ENCODE assay signal across 1 cellular context in the genomic region with DNA sequence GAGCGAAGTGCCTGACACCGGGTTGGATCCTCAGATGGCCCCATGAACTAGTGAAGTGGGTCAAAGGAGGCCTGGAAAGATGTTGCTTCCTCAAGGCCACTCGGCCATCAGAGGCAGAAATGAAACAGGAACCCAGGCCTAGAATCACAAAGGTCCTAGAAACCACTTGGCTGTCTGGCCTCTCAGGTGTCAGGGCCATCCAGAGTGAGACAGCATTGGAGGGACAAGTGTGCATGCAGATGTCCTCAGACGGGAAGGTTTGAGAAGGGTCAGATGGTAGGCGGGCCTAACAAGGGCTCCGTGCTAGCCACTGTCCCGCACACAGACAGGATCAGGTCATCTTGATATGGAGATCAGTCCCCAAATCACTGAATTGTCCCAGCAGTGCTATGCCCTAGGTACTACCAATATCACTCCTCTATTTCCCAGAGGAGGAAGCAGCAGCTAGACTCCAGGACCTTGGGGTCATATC.
TF ChIP-seq lines count a peak whose summit lies in the region.

No MANE protein-coding gene starts in this region.

TF ChIP-seq in H1, 55 proteins besides CTCF, POLR2A, EP300 and RAD21:
- TF ChIP-seq ATF2 (IDR thresholded peaks at IDR 0.05; ENCODE audit: low read length) (no peak), TAF1 (IDR thresholded peaks at IDR 0.05; ENCODE audit: low read depth, low read length) (no peak), SP1 (IDR thresholded peaks at IDR 0.05; ENCODE audit: low read depth, low read length) (no peak), RXRA (IDR thresholded peaks at IDR 0.05; ENCODE audit: insufficient read depth, low read depth, low read length) (no peak), CBX5 (IDR thresholded peaks at IDR 0.05; ENCODE audit: low read depth, low read length) (no peak), BRCA1 (IDR thresholded peaks at IDR 0.05; ENCODE audit: low read depth, low read length) (no peak), SP2 (IDR thresholded peaks at IDR 0.05; ENCODE audit: low read length) (no peak), HDAC6 (IDR thresholded peaks at IDR 0.05; ENCODE audit: low read depth, low read length) (no peak), E2F6 (IDR thresholded peaks at IDR 0.05) (no peak), TCF12 (IDR thresholded peaks at IDR 0.05; ENCODE audit: low read depth, low read length) (no peak), GABPA (IDR thresholded peaks at IDR 0.05; ENCODE audit: borderline replicate concordance, insufficient read depth, low read length) (no peak), RNF2 (IDR thresholded peaks at IDR 0.05; ENCODE audit: borderline replicate concordance, low read depth, low read length, missing control alignments, poor library complexity, severe bottlenecking) (no peak), BCL11A (IDR thresholded peaks at IDR 0.05; ENCODE audit: low read depth in 2 of 2, low read length in 2 of 2) (no peak), FOSL1 (IDR thresholded peaks at IDR 0.05; ENCODE audit: insufficient read depth, low read depth, low read length) (no peak), NRF1 (IDR thresholded peaks at IDR 0.05; ENCODE audit: low read depth, low read length) (no peak), SIN3A (conservative IDR thresholded peaks at IDR 0.05 in 1 of 2, IDR thresholded peaks at IDR 0.05 in 1 of 2; ENCODE audit: low read depth in 1 of 2, low read length in 2 of 2) (no peak), CHD1 (IDR thresholded peaks at IDR 0.05; ENCODE audit: low read depth, low read length) (no peak), SIX5 (IDR thresholded peaks at IDR 0.05; ENCODE audit: low read depth, low read length) (no peak), JUN (IDR thresholded peaks at IDR 0.05; ENCODE audit: low read depth, low read length) (no peak)
- TF ChIP-seq, protein P1, sequence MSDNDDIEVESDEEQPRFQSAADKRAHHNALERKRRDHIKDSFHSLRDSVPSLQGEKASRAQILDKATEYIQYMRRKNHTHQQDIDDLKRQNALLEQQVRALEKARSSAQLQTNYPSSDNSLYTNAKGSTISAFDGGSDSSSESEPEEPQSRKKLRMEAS (IDR thresholded peaks at IDR 0.05): no peak
